In the genomic region with DNA sequence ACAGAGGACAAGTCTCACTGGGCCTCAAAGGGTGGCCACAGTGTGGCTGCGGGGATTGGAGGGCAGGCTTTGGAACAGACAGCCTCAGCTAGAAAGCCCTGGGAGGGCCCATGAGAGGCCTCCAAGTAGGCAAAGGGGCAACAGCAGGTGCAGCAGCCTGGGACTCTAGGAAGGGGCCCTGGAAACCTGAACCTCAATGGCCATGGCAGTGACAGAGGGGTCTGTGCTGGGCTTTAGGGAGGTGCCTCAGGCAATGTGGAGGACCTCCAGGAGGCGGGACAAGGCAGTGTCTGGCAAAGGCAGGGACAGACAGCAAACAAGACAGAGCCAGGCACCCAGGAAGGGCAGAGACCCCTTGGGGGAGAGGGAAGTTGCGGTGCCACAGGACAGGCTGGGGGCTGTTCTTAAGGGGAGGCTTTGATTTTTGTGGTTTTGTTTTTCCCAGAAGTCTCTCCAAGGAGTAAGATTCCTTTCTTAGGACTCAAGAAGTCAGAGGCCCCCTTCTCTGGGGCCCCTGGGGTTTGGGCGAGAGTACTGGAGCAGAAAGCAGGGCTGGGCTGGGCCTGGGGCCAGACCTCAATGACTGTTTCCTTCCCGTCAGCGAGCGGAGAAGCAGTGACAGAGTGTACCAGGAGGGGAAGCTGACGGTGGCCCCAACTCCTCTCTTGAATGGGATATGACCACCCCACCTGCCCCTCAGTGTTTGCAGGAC, we compare ENCODE assay signal across 8 cellular contexts. TPM values are rescaled to one million over a fixed set of nuclear protein-coding genes. Genes with fewer than 3 reads are reported as not detected.
DNase-seq lines count a peak whose midpoint lies in the region; ATAC-seq lines count a peak whose summit lies in the region.

No MANE protein-coding gene starts in this region.

- H3K36me3 ChIP-seq in BLaER1: no peaks in the 10 kb centered on the region

- peak overlapping the region; percentile 84 for H3K4me2 ChIP-seq in BLaER1

- H3K4me1 ChIP-seq in BLaER1: peaks cover 56% of the 10 kb centered on the region

- intact Hi-C loops in Right ventricle myocardium inferior (cut with DNase I): no loop called here

- peaks cover 47% of the 10 kb centered on the region for H4K20me1 ChIP-seq in BLaER1

- peak; percentile 59 to 67 for DNase-seq in activated T-cell treated with anti-CD3 and anti-CD28 coated beads, Interleukin-2, amount 50 U/mL, for 48 hours
- DNase-seq in Right ventricle myocardium inferior (ENCODE audit: missing footprints) (peak; percentile 91), renal cortical epithelial cell (ENCODE audit: low read depth) (peak; percentile 94), NCI-H526 treated with DMSO at 0.1 percent for 48 hours (lab: John Stamatoyannopoulos, UW) (no peak)

- H3K27me3 ChIP-seq in BLaER1: peaks cover 30% of the 10 kb centered on the region

- H3K4me3 ChIP-seq in BLaER1: no peak overlapping the region

- no peaks in the 10 kb centered on the region for H3K9me3 ChIP-seq in BLaER1

- H3K9ac ChIP-seq in BLaER1: no peak overlapping the region

- H3K27ac ChIP-seq in BLaER1: peak overlapping the region; percentile 16; the same call in 1 of the 2 replicates

- peak; percentile 56 for ATAC-seq in HG03139 (IDR thresholded peaks at IDR 0.05; ENCODE audit: unreplicated experiment)
- peak; percentile 90 for ATAC-seq in Right ventricle myocardium inferior
- no peak for ATAC-seq in HG03457 (IDR thresholded peaks at IDR 0.05; ENCODE audit: unreplicated experiment)
- ATAC-seq in GM21528 (IDR thresholded peaks at IDR 0.05; ENCODE audit: low FRiP score, unreplicated experiment): no peak

RNA-seq across cellular contexts. Expression of a gene that starts 9.7 kb away (rescaled TPM):
- total RNA-seq in Right ventricle myocardium inferior (31.2 TPM), renal cortical epithelial cell (23.2 and 36.5 TPM in 2 replicates)

RNA-seq across cellular contexts. Expression of a gene that starts 12.1 kb away (rescaled TPM):
- total RNA-seq in Right ventricle myocardium inferior: 22.3 TPM
- total RNA-seq in renal cortical epithelial cell: 56.8 and 234 TPM in 2 replicates

RNA-seq across cellular contexts. Expression of a gene that starts 56.1 kb away (rescaled TPM):
- 15.9 TPM for total RNA-seq in Right ventricle myocardium inferior
- total RNA-seq in renal cortical epithelial cell: 62.8 and 70.7 TPM in 2 replicates

Comparison
In these comparisons a context has a peak if more than half of its experiments do, and no peak if none do; other contexts are left out.
1. ATAC-seq: peak in HG03139 (single experiment) and Right ventricle myocardium inferior (single experiment); none in HG03457 (single experiment) and GM21528 (single experiment).